ENCODE assay signal across 16 cellular contexts in genomic region chr17:48754500-48755261, GRCh38. TPM values are rescaled to one million over a fixed set of nuclear protein-coding genes. Genes with fewer than 3 reads are reported as not detected.
DNase-seq lines count a peak whose midpoint lies in the region; ATAC-seq and TF ChIP-seq lines count a peak whose summit lies in the region.
"Had no signal": no experiment of that assay in that cellular context is flagged by ENCODE, and none has a peak within 500 bp of the region (broad histone marks: within the 10 kb centered on the region; RNA-seq: fewer than 3 reads in every experiment).

No MANE protein-coding gene starts in this region.

- H3K27ac ChIP-seq in testis (no peak overlapping the region), prostate gland (no peak overlapping the region)

- DNase-seq in activated naive CD8-positive, alpha-beta T cell treated with anti-CD3 and anti-CD28 coated beads, Interleukin-2, amount 50 U/mL, for 24 hours: no peak
- no peak for DNase-seq in T-helper 17 cell
- no peak for DNase-seq in testis
- DNase-seq in glomerular visceral epithelial cell (ENCODE audit: extremely low spot score): no peak
- DNase-seq in Ammon's horn (ENCODE audit: low spot score): no peak
- no peak for DNase-seq in prostate gland (ENCODE audit: low spot score)
- DNase-seq: activated CD8-positive, alpha-beta memory T cell treated with anti-CD3 and anti-CD28 coated beads, Interleukin-2, amount 10 ng/mL, durations not matched to agents 7 days and 5 days; dermis blood vessel endothelial cell; DND-41; immature natural killer cell; SHP77 treated with DMSO at 0.1 percent for 48 hours had no signal

- TF ChIP-seq CTCF in testis (IDR thresholded peaks at IDR 0.05) (no peak), prostate gland (IDR thresholded peaks at IDR 0.05) (no peak)

- H3K9me3 ChIP-seq in T-helper 17 cell (ENCODE audit: control insufficient read depth, low read length, poor library complexity, severe bottlenecking) (no peaks in the 10 kb centered on the region), iPS-15b (ENCODE audit: control insufficient read depth, insufficient read depth, low read length) (no peaks in the 10 kb centered on the region), testis (no peaks in the 10 kb centered on the region), prostate gland (no peaks in the 10 kb centered on the region)
- H3K9me3 ChIP-seq: MG63 had no signal

- TF ChIP-seq POLR2A in testis (IDR thresholded peaks at IDR 0.05) (no peak), prostate gland (IDR thresholded peaks at IDR 0.05) (no peak)

- peaks cover 23% of the 10 kb centered on the region for H3K4me1 Mint-ChIP-seq in activated naive CD8-positive, alpha-beta T cell (ENCODE audit: low read depth)
- H3K4me1 Mint-ChIP-seq in activated naive CD8-positive, alpha-beta T cell treated with anti-CD3 and anti-CD28 coated beads, Interleukin-2, amount 50 U/mL, for 24 hours: peaks cover 6% of the 10 kb centered on the region
- peaks cover 7% of the 10 kb centered on the region for H3K4me1 Mint-ChIP-seq in T-helper 17 cell
- H3K4me1 Mint-ChIP-seq: activated CD8-positive, alpha-beta memory T cell treated with anti-CD3 and anti-CD28 coated beads, Interleukin-2, amount 10 ng/mL, durations not matched to agents 7 days and 5 days; immature natural killer cell had no signal

- H3K27ac Mint-ChIP-seq in activated naive CD8-positive, alpha-beta T cell: no peak overlapping the region
- no peak overlapping the region for H3K27ac Mint-ChIP-seq in activated naive CD8-positive, alpha-beta T cell treated with anti-CD3 and anti-CD28 coated beads, Interleukin-2, amount 50 U/mL, for 24 hours
- H3K27ac Mint-ChIP-seq in T-helper 17 cell: peak overlapping the region; percentile 34
- H3K27ac Mint-ChIP-seq: immature natural killer cell had no signal

- H3K27me3 Mint-ChIP-seq in activated naive CD8-positive, alpha-beta T cell: peaks cover 55% of the 10 kb centered on the region
- H3K27me3 Mint-ChIP-seq in activated naive CD8-positive, alpha-beta T cell treated with anti-CD3 and anti-CD28 coated beads, Interleukin-2, amount 50 U/mL, for 24 hours: peaks cover 86% of the 10 kb centered on the region
- peaks cover 87% of the 10 kb centered on the region for H3K27me3 Mint-ChIP-seq in T-helper 17 cell

- H3K4me1 ChIP-seq in iPS-15b (ENCODE audit: control insufficient read depth, insufficient read depth, low read length) (no peaks in the 10 kb centered on the region), testis (peaks cover 14% of the 10 kb centered on the region), prostate gland (replicated peaks) (peaks cover 32% of the 10 kb centered on the region)

- H3K4me3 ChIP-seq in iPS-15b (ENCODE audit: low read depth, low read length): peak overlapping the region; percentile 35
- H3K4me3 ChIP-seq in testis: peak overlapping the region; percentile 15 to 29
- H3K4me3 ChIP-seq in prostate gland: no peak overlapping the region
- H3K4me3 ChIP-seq: MG63 had no signal

- peak overlapping the region; percentile 51 for H3K4me3 Mint-ChIP-seq in activated naive CD8-positive, alpha-beta T cell
- no peak overlapping the region for H3K4me3 Mint-ChIP-seq in activated naive CD8-positive, alpha-beta T cell treated with anti-CD3 and anti-CD28 coated beads, Interleukin-2, amount 50 U/mL, for 24 hours
- H3K4me3 Mint-ChIP-seq in T-helper 17 cell: peak overlapping the region; percentile 9
- H3K4me3 Mint-ChIP-seq: activated CD8-positive, alpha-beta memory T cell treated with anti-CD3 and anti-CD28 coated beads, Interleukin-2, amount 10 ng/mL, durations not matched to agents 7 days and 5 days had no signal

- intact Hi-C loops in testis (cut with DNase I; ENCODE audit: low total_unique reads) (no loop called here), prostate gland (cut with DNase I) (no loop called here)

- H3K9ac ChIP-seq in iPS-15b (ENCODE audit: low read depth, low read length): no peak overlapping the region

- H3K9me3 Mint-ChIP-seq in activated naive CD8-positive, alpha-beta T cell (ENCODE audit: low read depth): no peaks in the 10 kb centered on the region
- H3K9me3 Mint-ChIP-seq in activated naive CD8-positive, alpha-beta T cell treated with anti-CD3 and anti-CD28 coated beads, Interleukin-2, amount 50 U/mL, for 24 hours: no peaks in the 10 kb centered on the region

- H3K36me3 Mint-ChIP-seq in activated naive CD8-positive, alpha-beta T cell: peaks cover 2% of the 10 kb centered on the region
- no peaks in the 10 kb centered on the region for H3K36me3 Mint-ChIP-seq in activated naive CD8-positive, alpha-beta T cell treated with anti-CD3 and anti-CD28 coated beads, Interleukin-2, amount 50 U/mL, for 24 hours (ENCODE audit: low read depth)
- peaks cover 12% of the 10 kb centered on the region for H3K36me3 Mint-ChIP-seq in T-helper 17 cell (ENCODE audit: low read depth)
- H3K36me3 Mint-ChIP-seq: activated CD8-positive, alpha-beta memory T cell treated with anti-CD3 and anti-CD28 coated beads, Interleukin-2, amount 10 ng/mL, durations not matched to agents 7 days and 5 days; immature natural killer cell had no signal

- WGBS in testis, 2 donors: 10 to 14% methylated on average over 26 to 52 of the region's 52 CpGs
- WGBS in prostate gland: 26% methylated on average over 52 of the region's 52 CpGs

- peaks cover 98% of the 10 kb centered on the region for H3K27me3 ChIP-seq in iPS-15b (ENCODE audit: control insufficient read depth, insufficient read depth, low read length)
- no peaks in the 10 kb centered on the region for H3K27me3 ChIP-seq in testis
- H3K27me3 ChIP-seq in prostate gland (replicated peaks; ENCODE audit: insufficient read depth): no peaks in the 10 kb centered on the region
- H3K27me3 ChIP-seq: MG63 had no signal

- H3K36me3 ChIP-seq in iPS-15b (ENCODE audit: control insufficient read depth, insufficient read depth, low read length) (no peaks in the 10 kb centered on the region), testis (ENCODE audit: low read depth, missing control alignments) (no peaks in the 10 kb centered on the region), prostate gland (no peaks in the 10 kb centered on the region)
- H3K36me3 ChIP-seq: MG63 had no signal

- no peak for ATAC-seq in activated naive CD8-positive, alpha-beta T cell treated with anti-CD3 and anti-CD28 coated beads, Interleukin-2, amount 50 U/mL, for 24 hours
- ATAC-seq in T-helper 17 cell: no peak
- ATAC-seq: activated CD8-positive, alpha-beta memory T cell treated with anti-CD3 and anti-CD28 coated beads, Interleukin-2, amount 10 ng/mL, durations not matched to agents 7 days and 5 days had no signal

RNA-seq across cellular contexts. Expression of gene HOXB13, which starts 26.1 kb away (rescaled TPM):
- total RNA-seq in T-helper 17 cell (not detected), testis (under 1 TPM in 1 of 2 donors, not detected in 1; 0.24 TPM), prostate gland (100 to 1,000 TPM in 1 of 2 donors, 10 to 100 TPM in 1; 78.7 to 249 TPM)
- polyA plus RNA-seq in testis (ENCODE audit: insufficient read depth, low read depth, low replicate concordance): not detected
- total RNA-seq: activated CD8-positive, alpha-beta memory T cell treated with anti-CD3 and anti-CD28 coated beads, Interleukin-2, amount 10 ng/mL, durations not matched to agents 7 days and 5 days; dermis blood vessel endothelial cell; pulmonary artery endothelial cell had no signal
- polyA plus RNA-seq: adipose tissue, immature natural killer cell had no signal

RNA-seq across cellular contexts. Expression of gene PRAC2, which starts 31.7 kb away (rescaled TPM):
- total RNA-seq in T-helper 17 cell (not detected), testis (1 to 10 TPM; 2.6 to 3.2 TPM), prostate gland (100 to 1,000 TPM in 1 of 2 donors, 1 to 10 TPM in 1; 9.6 to 135 TPM)
- polyA plus RNA-seq in testis (ENCODE audit: insufficient read depth, low read depth, low replicate concordance): 0.86 TPM
- total RNA-seq: activated CD8-positive, alpha-beta memory T cell treated with anti-CD3 and anti-CD28 coated beads, Interleukin-2, amount 10 ng/mL, durations not matched to agents 7 days and 5 days; dermis blood vessel endothelial cell; pulmonary artery endothelial cell had no signal
- polyA plus RNA-seq: adipose tissue, immature natural killer cell had no signal

RNA-seq across cellular contexts. Expression of gene PRAC1, which starts 32.4 kb away (rescaled TPM):
- total RNA-seq in T-helper 17 cell (not detected), testis (not detected), prostate gland (100 to 1,000 TPM in 1 of 2 donors, 10 to 100 TPM in 1; 56.7 to 243 TPM)
- not detected for polyA plus RNA-seq in testis (ENCODE audit: insufficient read depth, low read depth, low replicate concordance)
- total RNA-seq: activated CD8-positive, alpha-beta memory T cell treated with anti-CD3 and anti-CD28 coated beads, Interleukin-2, amount 10 ng/mL, durations not matched to agents 7 days and 5 days; dermis blood vessel endothelial cell; pulmonary artery endothelial cell had no signal
- polyA plus RNA-seq: adipose tissue, immature natural killer cell had no signal

Comparison
In these comparisons a context has a peak if more than half of its experiments do, and no peak if none do; other contexts are left out.
1. H3K4me3 ChIP-seq: peak in iPS-15b (single experiment) and testis (2 of 2); none in prostate gland (0 of 2).
2. RNA of gene HOXB13, which starts 26.1 kb away (total RNA-seq): 78.7 to 249 TPM in prostate gland; 0.24 TPM in testis and not detected in T-helper 17 cell; every median in the first group is over 10 times any median in the second.
3. RNA of gene PRAC1, which starts 32.4 kb away (total RNA-seq): 56.7 to 243 TPM in prostate gland; not detected in T-helper 17 cell and not detected in testis; every median in the first group is over 10 times any median in the second.